8 cellular contexts compared by ENCODE assay signal in genomic region chr6:132669690-132670291, GRCh38. TPM values are rescaled to one million over a fixed set of nuclear protein-coding genes. Genes with fewer than 3 reads are reported as not detected.
DNase-seq lines count a peak whose midpoint lies in the region; ATAC-seq and TF ChIP-seq lines count a peak whose summit lies in the region.

No MANE protein-coding gene starts in this region.

- no peaks in the 10 kb centered on the region for H4K20me1 ChIP-seq in GM23248 (ENCODE audit: insufficient read depth)

- TF ChIP-seq CTCF in activated CD8-positive, alpha-beta T cell treated with anti-CD3 and anti-CD28 coated beads for 36 hours (IDR thresholded peaks at IDR 0.05), result peak; percentile 72
- TF ChIP-seq CTCF in cardiac muscle cell (IDR thresholded peaks at IDR 0.05; ENCODE audit: low read depth, low read length), result peak; percentile 47

- POLR2A ChIA-PET in activated CD8-positive, alpha-beta T cell treated with anti-CD3 and anti-CD28 coated beads for 36 hours (lab: Charles Lee), result interaction anchor here (0.6 to 1.9 kb wide), 3 partner anchors 93 to 171 kb away, joined by 3 to 6 read pairs (median 4); no protein-coding TSS in a partner anchor

- H3K4me3 ChIP-seq in GM23248 (peak overlapping the region; percentile 18; the same call in 1 of the 2 replicates), cardiac muscle cell (no peak overlapping the region)

- H3K27ac Mint-ChIP-seq in activated CD8-positive, alpha-beta T cell treated with anti-CD3 and anti-CD28 coated beads for 36 hours, result no peak overlapping the region

- H2AFZ ChIP-seq in GM23248, result peak overlapping the region; percentile 72

- H3F3A ChIP-seq in GM23248 (ENCODE audit: insufficient read depth), result no peaks in the 10 kb centered on the region

- no peaks in the 10 kb centered on the region for H3K9me3 Mint-ChIP-seq in activated CD8-positive, alpha-beta T cell treated with anti-CD3 and anti-CD28 coated beads for 36 hours

- H3K27me3 ChIP-seq in GM23248 (replicated peaks; ENCODE audit: insufficient read depth) (no peaks in the 10 kb centered on the region), cardiac muscle cell (no peaks in the 10 kb centered on the region)

- no peaks in the 10 kb centered on the region for H3K36me3 Mint-ChIP-seq in activated CD8-positive, alpha-beta T cell treated with anti-CD3 and anti-CD28 coated beads for 36 hours (ENCODE audit: low read depth)

- H3K4me2 ChIP-seq in GM23248 (ENCODE audit: unreplicated experiment), result peak overlapping the region; percentile 40

- DNase-seq in G401 (ENCODE audit: low spot score) (peak; percentile 15), GM23248 (peak; percentile 83), NCI-H2029 (lab: John Stamatoyannopoulos, UW) (peak; percentile 4), cardiac muscle cell (ENCODE audit: low read depth in 1 of 2, low spot score in 1 of 2) (peak; percentile 47 to 75), renal cortical epithelial cell (ENCODE audit: low read depth) (peak; percentile 76), COLO829 (ENCODE audit: low spot score) (no peak)
- DNase-seq in activated CD8-positive, alpha-beta T cell treated with anti-CD3 and anti-CD28 coated beads for 36 hours, result no peak

- H3K79me2 ChIP-seq in GM23248 (ENCODE audit: insufficient read depth), result no peaks in the 10 kb centered on the region

- H3K4me1 ChIP-seq in GM23248 (ENCODE audit: insufficient read depth) (0 out of 2 replicates have a peak, but pooled peaks cover 3% of the 10 kb centered on the region), cardiac muscle cell (ENCODE audit: low read depth) (no peaks in the 10 kb centered on the region)

- no peak overlapping the region for H3K4me3 Mint-ChIP-seq in activated CD8-positive, alpha-beta T cell treated with anti-CD3 and anti-CD28 coated beads for 36 hours

- H3K27ac ChIP-seq in GM23248 (no peak overlapping the region), cardiac muscle cell (no peak overlapping the region)

- 1 to 4% methylated on average over 4 of the region's 4 CpGs for WGBS in GM23248 (ENCODE audit: low coverage in 1 of 2, low lambda C conversion rate in 2 of 2, missing lambda C conversion rate in 2 of 2), 2 experiments

- peak; percentile 60 for ATAC-seq in activated CD8-positive, alpha-beta T cell treated with anti-CD3 and anti-CD28 coated beads for 36 hours
- no peak for ATAC-seq in HG02571 (IDR thresholded peaks at IDR 0.05; ENCODE audit: unreplicated experiment)

- H3K36me3 ChIP-seq in GM23248 (ENCODE audit: low read depth) (no peaks in the 10 kb centered on the region), cardiac muscle cell (no peaks in the 10 kb centered on the region)

- in situ Hi-C loops in G401 (cut with HindIII; ENCODE audit: low sequenced_read_pairs) (no loop called here), GM23248 (cut with MboI) (no loop called here)

- CTCF ChIA-PET in activated CD8-positive, alpha-beta T cell treated with anti-CD3 and anti-CD28 coated beads for 36 hours (lab: Charles Lee), result interaction anchor here (0.6 to 4.4 kb wide), 25 partner anchors 9 to 293 kb away, joined by 3 to 69 read pairs (median 3); partner anchors contain the start of genes SLC18B1 and TAAR1

- no peaks in the 10 kb centered on the region for H3K9me3 ChIP-seq in GM23248 (ENCODE audit: low read depth)
- H3K9me3 ChIP-seq in cardiac muscle cell (ENCODE audit: low read depth), result no peaks in the 10 kb centered on the region

- H3K9me2 ChIP-seq in GM23248 (ENCODE audit: insufficient read depth), result no peaks in the 10 kb centered on the region

- no peak overlapping the region for H3K9ac ChIP-seq in GM23248

- peaks cover 2% of the 10 kb centered on the region for H3K4me1 Mint-ChIP-seq in activated CD8-positive, alpha-beta T cell treated with anti-CD3 and anti-CD28 coated beads for 36 hours (ENCODE audit: low read depth)

- H3K27me3 Mint-ChIP-seq in activated CD8-positive, alpha-beta T cell treated with anti-CD3 and anti-CD28 coated beads for 36 hours, result peaks cover 6% of the 10 kb centered on the region

- intact Hi-C loops in activated CD8-positive, alpha-beta T cell treated with anti-CD3 and anti-CD28 coated beads for 36 hours (cut with micrococcal nuclease), result loop anchor here (1.0 to 10.0 kb wide), 2 partner anchors 99 to 135 kb away; partner anchors contain the start of gene TAAR9

RNA-seq across cellular contexts. Expression of gene TAAR1, which starts 10.8 kb away (rescaled TPM):
- total RNA-seq in G401 (2014; rRNA removed; shearing (Covaris generic)), result not detected in 2 replicates
- not detected in 2 replicates for total RNA-seq in GM23248 (2014; rRNA removed; shearing (Covaris generic))
- not detected in 2 replicates for polyA plus RNA-seq in GM23248 (2016; fragmentation: Nextera tagmentation; extraction: Ambion mirVana)
- not detected for total RNA-seq in activated CD8-positive, alpha-beta T cell treated with anti-CD3 and anti-CD28 coated beads for 36 hours
- not detected in 2 replicates for total RNA-seq in cardiac muscle cell
- not detected in 2 replicates for polyA plus RNA-seq in cardiac muscle cell
- total RNA-seq in renal cortical epithelial cell, result not detected in 2 replicates

RNA-seq across cellular contexts. Expression of gene VNN1, which starts 44.1 kb away (rescaled TPM):
- total RNA-seq in G401 (2014; rRNA removed; shearing (Covaris generic)), result not detected in 2 replicates
- total RNA-seq in GM23248 (2014; rRNA removed; shearing (Covaris generic)), result 0.86 TPM in 1 of 2 replicates, not detected in the other
- polyA plus RNA-seq in GM23248 (2016; fragmentation: Nextera tagmentation; extraction: Ambion mirVana) (0.52 and 0.61 TPM in 2 replicates), cardiac muscle cell (not detected in 2 replicates)
- not detected for total RNA-seq in activated CD8-positive, alpha-beta T cell treated with anti-CD3 and anti-CD28 coated beads for 36 hours
- total RNA-seq in cardiac muscle cell (not detected in 2 replicates), renal cortical epithelial cell (2.2 and 4.5 TPM in 2 replicates)

RNA-seq across cellular contexts. Expression of gene TAAR2, which starts 45.7 kb away (rescaled TPM):
- not detected in 2 replicates for total RNA-seq in G401 (2014; rRNA removed; shearing (Covaris generic))
- not detected in 2 replicates for total RNA-seq in GM23248 (2014; rRNA removed; shearing (Covaris generic))
- polyA plus RNA-seq in GM23248 (2016; fragmentation: Nextera tagmentation; extraction: Ambion mirVana) (not detected in 2 replicates), cardiac muscle cell (not detected in 2 replicates)
- not detected for total RNA-seq in activated CD8-positive, alpha-beta T cell treated with anti-CD3 and anti-CD28 coated beads for 36 hours
- total RNA-seq in cardiac muscle cell (not detected in 2 replicates), renal cortical epithelial cell (not detected in 2 replicates)

Comparison
In these comparisons a context has a peak if more than half of its experiments do, and no peak if none do; other contexts are left out.
1. DNase-seq: peak in G401 (single experiment), GM23248 (single experiment), NCI-H2029 (single experiment), cardiac muscle cell (2 of 2) and renal cortical epithelial cell (single experiment); none in activated CD8-positive, alpha-beta T cell treated with anti-CD3 and anti-CD28 coated beads for 36 hours (single experiment) and COLO829 (single experiment).